ENCODE assay signal across 8 cellular contexts in genomic region chr2:215793747-215794595, GRCh38.
A peak's percentile ranks its signal among the peaks of the same experiment; 100 is the strongest.
DNase-seq lines count a peak whose midpoint lies in the region; ATAC-seq, FAIRE-seq and TF ChIP-seq lines count a peak whose summit lies in the region.

No MANE protein-coding gene starts in this region.

- peak overlapping the region; percentile 50 for H3K9ac ChIP-seq in astrocyte (ENCODE audit: low read length)

- H3K27ac ChIP-seq in astrocyte (ENCODE audit: low read depth, low read length) (peak overlapping the region; percentile 65), lung (ENCODE audit: low read depth in 1 of 2, low read length in 1 of 2) (no peak overlapping the region), suprapubic skin (no peak overlapping the region)

- 49 to 64% methylated on average over 3 of the region's 3 CpGs for WGBS in lung, 2 donors
- WGBS in suprapubic skin, result 70% methylated on average over 3 of the region's 3 CpGs

- H3K9me3 Mint-ChIP-seq in astrocyte (ENCODE audit: unreplicated experiment), result peaks cover 3% of the 10 kb centered on the region

- H3K27ac Mint-ChIP-seq in astrocyte (ENCODE audit: unreplicated experiment), result peak overlapping the region; percentile 95

- H3K36me3 Mint-ChIP-seq in astrocyte (ENCODE audit: low read depth, unreplicated experiment), result no peaks in the 10 kb centered on the region

- no peak for TF ChIP-seq POLR2A in suprapubic skin (IDR thresholded peaks at IDR 0.05)

- H3K79me2 ChIP-seq in astrocyte (ENCODE audit: insufficient read depth, low read length), result no peaks in the 10 kb centered on the region

- H3K4me1 Mint-ChIP-seq in astrocyte (ENCODE audit: low read depth, unreplicated experiment), result peaks cover 51% of the 10 kb centered on the region

- H2AFZ ChIP-seq in astrocyte (ENCODE audit: low read depth, low read length), result no peak overlapping the region

- TF ChIP-seq EP300 in suprapubic skin (IDR thresholded peaks at IDR 0.05), result no peak

- H3K36me3 ChIP-seq in astrocyte (ENCODE audit: insufficient read depth, low read length) (no peaks in the 10 kb centered on the region), lung (ENCODE audit: control insufficient read depth in 2 of 2, insufficient read depth in 2 of 2, low read length in 2 of 2) (no peaks in the 10 kb centered on the region), suprapubic skin (no peaks in the 10 kb centered on the region)

- peaks cover 2% of the 10 kb centered on the region for H3K27me3 ChIP-seq in astrocyte (ENCODE audit: insufficient read depth, low read length)
- H3K27me3 ChIP-seq in lung (ENCODE audit: control insufficient read depth, insufficient read depth), result no peaks in the 10 kb centered on the region
- H3K27me3 ChIP-seq in suprapubic skin, result no peaks in the 10 kb centered on the region

- FAIRE-seq in astrocyte (lab: Jason Lieb, UNC) (peak; percentile 91), urothelium cell line (lab: Jason Lieb, UNC) (no peak)

- DNase-seq in AG09319 (ENCODE audit: extremely low read depth, low read depth) (peak; percentile 68), KG1 (lab: John Stamatoyannopoulos, UW) (peak; percentile 41), astrocyte (ENCODE audit: low read depth) (peak; percentile 99), lung (ENCODE audit: low spot score) (no peak), urothelium cell line (ENCODE audit: low spot score) (peak; percentile 76), suprapubic skin (ENCODE audit: low spot score in 2 of 2) (no peak)

- ATAC-seq in GM21360 (IDR thresholded peaks at IDR 0.05; ENCODE audit: unreplicated experiment), result peak; percentile 75
- peak; percentile 76 for ATAC-seq in lung (ENCODE audit: insufficient read depth, low FRiP score)
- ATAC-seq in HG02970 (IDR thresholded peaks at IDR 0.05; ENCODE audit: low FRiP score, unreplicated experiment), result no peak

- H3K9me3 ChIP-seq in astrocyte (ENCODE audit: insufficient read depth, low read depth, low read length), result no peaks in the 10 kb centered on the region
- no peaks in the 10 kb centered on the region for H3K9me3 ChIP-seq in lung (ENCODE audit: control insufficient read depth in 2 of 2, insufficient read depth in 1 of 2, low read length in 1 of 2)
- H3K9me3 ChIP-seq in suprapubic skin, result no peaks in the 10 kb centered on the region

- H3K27me3 Mint-ChIP-seq in astrocyte (ENCODE audit: low read depth, unreplicated experiment), result no peaks in the 10 kb centered on the region

- peak overlapping the region; percentile 46 for H3K4me2 ChIP-seq in astrocyte (ENCODE audit: low read length)

- H3K4me3 ChIP-seq in astrocyte (ENCODE audit: insufficient read depth, low read depth, low read length) (no peak overlapping the region), lung (no peak overlapping the region), suprapubic skin (no peak overlapping the region)

- H3K4me1 ChIP-seq in astrocyte (ENCODE audit: insufficient read depth, low read length) (peaks cover 35% of the 10 kb centered on the region), lung (ENCODE audit: control insufficient read depth in 2 of 2, insufficient read depth in 2 of 2, low read length in 2 of 2) (no peaks in the 10 kb centered on the region), suprapubic skin (peaks cover 6% of the 10 kb centered on the region)

- no peaks in the 10 kb centered on the region for H4K20me1 ChIP-seq in astrocyte (ENCODE audit: insufficient read depth, low read length)

- H3K4me3 Mint-ChIP-seq in astrocyte (ENCODE audit: unreplicated experiment), result no peak overlapping the region

- TF ChIP-seq CTCF in AG09319 (IDR thresholded peaks at IDR 0.05; ENCODE audit: low read depth, low read length), result no peak
- no peak for TF ChIP-seq CTCF in astrocyte (IDR thresholded peaks at IDR 0.05; ENCODE audit: insufficient read depth, low read depth, low read length)
- no peak for TF ChIP-seq CTCF in lung (IDR thresholded peaks at IDR 0.05; ENCODE audit: control extremely low read depth, extremely low read depth)
- no peak for TF ChIP-seq CTCF in suprapubic skin (IDR thresholded peaks at IDR 0.05)

Comparison
In these comparisons a context has a peak if more than half of its experiments do, and no peak if none do; other contexts are left out.
1. DNase-seq: peak in AG09319 (single experiment), KG1 (single experiment), astrocyte (single experiment) and urothelium cell line (single experiment); none in lung (single experiment) and suprapubic skin (0 of 2).